Comparison of ENCODE assay signal across 17 cellular contexts in genomic region chr1:223678841-223679240, GRCh38. TPM values are rescaled to one million over a fixed set of nuclear protein-coding genes. Genes with fewer than 3 reads are reported as not detected.
"Had no signal": no experiment of that assay in that cellular context is flagged by ENCODE, and none has a peak within 500 bp of the region (broad histone marks: within the 10 kb centered on the region; RNA-seq: fewer than 3 reads in every experiment).

No MANE protein-coding gene starts in this region.

- H3K4me3 ChIP-seq: lower lobe of right lung, right atrium auricular region, skin epidermis, stomach, thoracic aorta, uterus had no signal

- H3K9me3 ChIP-seq: neutrophil, thoracic aorta, uterus had no signal

- H3K27ac ChIP-seq: brain microvascular endothelial cell, epithelial cell of prostate, lower lobe of right lung, neutrophil, right atrium auricular region, skin epidermis, stomach, thoracic aorta, uterus had no signal

- ATAC-seq: activated naive CD4-positive, alpha-beta T cell treated with anti-CD3 and anti-CD28 coated beads, Interleukin-2, amount 50 U/mL, for 72 hours had no signal

- H3K36me3 ChIP-seq: brain microvascular endothelial cell, lower lobe of right lung, neutrophil, right atrium auricular region, stomach, thoracic aorta, uterus had no signal

- DNase-seq: activated CD4-positive, alpha-beta T cell treated with anti-CD3 and anti-CD28 coated beads, Interleukin-2, amount 50 U/mL, for 4 hours; activated effector memory CD4-positive, alpha-beta T cell treated with Interleukin-2 at 50 U/mL for 16 hours; activated T-cell treated with anti-CD3 and anti-CD28 coated beads, Interleukin-2, amount 50 U/mL, for 1 hour; amygdala; brain microvascular endothelial cell; effector memory CD4-positive, alpha-beta T cell; hippocampal formation; lower lobe of right lung; posterior cingulate gyrus; stomach; uterus had no signal

- H3K4me1 ChIP-seq: lower lobe of right lung, right atrium auricular region, stomach, uterus had no signal

- H3K27me3 ChIP-seq: brain microvascular endothelial cell, right atrium auricular region, stomach, uterus had no signal

RNA-seq across cellular contexts. Expression of gene CAPN8, which starts 13.3 kb away (rescaled TPM):
- total RNA-seq: activated naive CD4-positive, alpha-beta T cell treated with anti-CD3 and anti-CD28 coated beads, Interleukin-2, amount 50 U/mL, for 72 hours; right atrium auricular region had no signal
